ENCODE assay signal across 9 cellular contexts in the genomic region with DNA sequence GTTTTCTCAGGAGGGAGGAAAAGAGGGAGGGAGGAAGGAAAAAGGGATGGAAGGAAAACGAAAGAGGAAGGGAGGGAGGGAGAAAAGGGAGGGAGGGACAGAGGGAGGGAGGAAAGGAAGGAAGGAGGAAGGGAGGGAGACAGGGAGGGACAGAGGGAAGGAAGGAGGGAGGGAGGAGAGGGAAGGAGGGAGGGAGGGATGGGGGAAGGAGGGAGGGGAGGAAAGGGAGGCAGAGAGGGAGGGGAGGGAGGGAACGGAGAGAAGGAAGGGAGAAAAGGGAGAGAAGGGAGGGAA. TPM values are rescaled to one million over a fixed set of nuclear protein-coding genes. Genes with fewer than 3 reads are reported as not detected.
DNase-seq lines count a peak whose midpoint lies in the region; ATAC-seq and TF ChIP-seq lines count a peak whose summit lies in the region.
"Had no signal": no experiment of that assay in that cellular context is flagged by ENCODE, and none has a peak within 500 bp of the region (broad histone marks: within the 10 kb centered on the region; RNA-seq: fewer than 3 reads in every experiment).

No MANE protein-coding gene starts in this region.

- intact Hi-C loops in activated CD4-positive, alpha-beta T cell treated with anti-CD3 and anti-CD28 coated beads, Interleukin-2, amount 10 ng/mL, durations not matched to agents 24 days and 14 days (cut with micrococcal nuclease) = no loop called here

- H3K27me3 ChIP-seq in muscle layer of duodenum (ENCODE audit: low read depth, low read length) (no peaks in the 10 kb centered on the region), tibial nerve (no peaks in the 10 kb centered on the region)

- H3K9me3 ChIP-seq in muscle layer of duodenum (ENCODE audit: control insufficient read depth in 1 of 2, low read length in 2 of 2) = no peaks in the 10 kb centered on the region
- H3K9me3 ChIP-seq in tibial nerve = no peaks in the 10 kb centered on the region

- no peak for TF ChIP-seq POLR2A in tibial nerve (IDR thresholded peaks at IDR 0.05)

- WGBS in tibial nerve, 2 donors = 7 to 17% methylated on average over 2 of the region's 2 CpGs

- no peaks in the 10 kb centered on the region for H3K9me3 Mint-ChIP-seq in activated CD4-positive, alpha-beta T cell treated with anti-CD3 and anti-CD28 coated beads, Interleukin-2, amount 10 ng/mL, durations not matched to agents 24 days and 14 days

- no peak for ATAC-seq in HG03442 (IDR thresholded peaks at IDR 0.05; ENCODE audit: unreplicated experiment)
- ATAC-seq: PC-3 had no signal

- H3K27ac ChIP-seq in muscle layer of duodenum (ENCODE audit: low read length) (peak overlapping the region; percentile 65), tibial nerve (peak overlapping the region; percentile 70 to 90 (median 80))

- DNase-seq in fibroblast of pulmonary artery (ENCODE audit: low read depth) = peak; percentile 29
- no peak for DNase-seq in tibial nerve (ENCODE audit: low spot score in 2 of 2)
- no peak for DNase-seq in activated CD4-positive, alpha-beta T cell treated with anti-CD3 and anti-CD28 coated beads, Interleukin-2, amount 10 ng/mL, durations not matched to agents 24 days and 14 days
- DNase-seq in NCI-H128 (lab: John Stamatoyannopoulos, UW; ENCODE audit: unreplicated experiment) = no peak
- DNase-seq: NCI-H2081 treated with DMSO at 0.1 percent for 48 hours, PC-3 had no signal

- no peak overlapping the region for H3K27ac Mint-ChIP-seq in activated CD4-positive, alpha-beta T cell treated with anti-CD3 and anti-CD28 coated beads, Interleukin-2, amount 10 ng/mL, durations not matched to agents 24 days and 14 days

- peak overlapping the region; percentile 41 for H3K4me3 ChIP-seq in WI38 (ENCODE audit: low read depth, low read length)
- H3K4me3 ChIP-seq in fibroblast of pulmonary artery (replicated peaks; ENCODE audit: low read depth, low read length) = peak overlapping the region; percentile 30
- peak overlapping the region; percentile 32 to 37 for H3K4me3 ChIP-seq in muscle layer of duodenum (ENCODE audit: low read depth in 1 of 2, low read length in 2 of 2)
- H3K4me3 ChIP-seq in tibial nerve = peak overlapping the region; percentile 14 to 36 (median 30)

- H3K36me3 ChIP-seq in muscle layer of duodenum (ENCODE audit: control insufficient read depth in 1 of 2, insufficient read depth in 2 of 2, low read length in 2 of 2) = peaks cover 13 to 34% of the 10 kb centered on the region in 2 donors
- peaks cover 10 to 39% (median 23%) of the 10 kb centered on the region in 3 donors for H3K36me3 ChIP-seq in tibial nerve

- H3K4me1 ChIP-seq in muscle layer of duodenum (ENCODE audit: control insufficient read depth in 1 of 2, insufficient read depth in 2 of 2, low read length in 2 of 2) (peaks cover 0 to 10% of the 10 kb centered on the region in 2 donors), tibial nerve (peaks cover 0 to 38% (median 8%) of the 10 kb centered on the region in 4 donors)

- no peaks in the 10 kb centered on the region for H3K4me1 Mint-ChIP-seq in activated CD4-positive, alpha-beta T cell treated with anti-CD3 and anti-CD28 coated beads, Interleukin-2, amount 10 ng/mL, durations not matched to agents 24 days and 14 days

- TF ChIP-seq EP300 in tibial nerve (IDR thresholded peaks at IDR 0.05) = no peak

- H3K36me3 Mint-ChIP-seq in activated CD4-positive, alpha-beta T cell treated with anti-CD3 and anti-CD28 coated beads, Interleukin-2, amount 10 ng/mL, durations not matched to agents 24 days and 14 days (ENCODE audit: low read depth) = peaks cover 32% of the 10 kb centered on the region

- TF ChIP-seq CTCF in WI38 (IDR thresholded peaks at IDR 0.05; ENCODE audit: low read depth, low read length) (no peak), fibroblast of pulmonary artery (IDR thresholded peaks at IDR 0.05; ENCODE audit: low read length, missing control alignments) (no peak), tibial nerve (IDR thresholded peaks at IDR 0.05) (no peak)

- H3K27me3 Mint-ChIP-seq in activated CD4-positive, alpha-beta T cell treated with anti-CD3 and anti-CD28 coated beads, Interleukin-2, amount 10 ng/mL, durations not matched to agents 24 days and 14 days = no peaks in the 10 kb centered on the region

- no peak overlapping the region for H3K4me3 Mint-ChIP-seq in activated CD4-positive, alpha-beta T cell treated with anti-CD3 and anti-CD28 coated beads, Interleukin-2, amount 10 ng/mL, durations not matched to agents 24 days and 14 days

RNA-seq across cellular contexts. Expression of a gene that starts 15.4 kb away (rescaled TPM):
- total RNA-seq in tibial nerve = 10 to 100 TPM; 20.3 to 44.3 (median 31.7) TPM
- total RNA-seq in activated CD4-positive, alpha-beta T cell treated with anti-CD3 and anti-CD28 coated beads, Interleukin-2, amount 10 ng/mL, durations not matched to agents 24 days and 14 days = 25.7 and 26.6 TPM in 2 replicates

RNA-seq across cellular contexts. Expression of a gene that starts 15.4 kb away (rescaled TPM):
- total RNA-seq in tibial nerve = 10 to 100 TPM; 35.6 to 68.2 (median 48.2) TPM
- total RNA-seq in activated CD4-positive, alpha-beta T cell treated with anti-CD3 and anti-CD28 coated beads, Interleukin-2, amount 10 ng/mL, durations not matched to agents 24 days and 14 days = 40.1 and 46.2 TPM in 2 replicates
